8 cellular contexts compared by ENCODE assay signal in the genomic region with DNA sequence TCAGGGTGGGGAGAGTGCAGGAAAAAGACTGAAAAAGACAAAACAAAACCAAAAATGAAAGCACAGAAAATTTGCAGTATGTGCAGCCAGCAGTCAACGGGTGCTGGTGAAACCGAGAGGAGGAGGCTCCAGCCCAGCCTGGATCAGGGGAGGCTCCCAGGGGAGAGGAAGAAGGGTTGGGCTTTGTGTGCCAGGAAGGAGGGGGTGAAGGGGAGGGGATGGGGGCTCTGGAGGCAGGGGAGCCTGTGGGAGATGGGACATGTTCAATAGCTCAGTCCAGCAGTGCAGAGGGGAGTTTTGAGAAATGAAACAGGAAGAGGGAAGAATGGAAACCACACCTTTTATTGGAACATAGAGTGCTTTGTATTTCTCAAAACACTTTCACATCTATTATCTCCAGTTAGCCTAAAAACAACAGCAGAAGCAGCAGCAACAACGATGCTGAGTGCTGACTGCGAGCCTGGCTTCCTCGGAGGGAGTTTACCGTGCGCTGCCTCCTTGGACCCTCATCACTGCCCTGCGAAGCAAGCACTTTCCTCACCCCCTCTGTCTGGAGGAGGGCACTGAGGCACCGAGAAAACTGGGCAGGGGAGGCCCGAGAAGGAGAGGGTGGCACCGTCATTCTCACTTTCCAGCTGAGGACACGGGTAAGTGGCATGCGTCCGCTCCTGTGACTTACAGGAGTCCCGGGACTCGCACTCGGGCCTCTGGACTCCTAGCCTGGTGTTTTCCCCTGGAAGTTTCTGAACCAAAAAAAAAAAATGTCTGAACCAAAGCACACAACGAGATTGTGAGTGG.
A peak's percentile ranks its signal among the peaks of the same experiment; 100 is the strongest.
DNase-seq lines count a peak whose midpoint lies in the region; ATAC-seq and TF ChIP-seq lines count a peak whose summit lies in the region.

No MANE protein-coding gene starts in this region.

- TF ChIP-seq CTCF in gastroesophageal sphincter (IDR thresholded peaks at IDR 0.05), result no peak

- H3K36me3 ChIP-seq in gastroesophageal sphincter, result no peaks in the 10 kb centered on the region

- TF ChIP-seq EP300 in gastroesophageal sphincter (IDR thresholded peaks at IDR 0.05), result no peak

- TF ChIP-seq POLR2A in GM19099 (IDR thresholded peaks at IDR 0.05; ENCODE audit: extremely low read depth, insufficient read length, low read depth), result peak; percentile 23
- TF ChIP-seq POLR2A in gastroesophageal sphincter (IDR thresholded peaks at IDR 0.05), result no peak

- intact Hi-C loops in posterior vena cava (cut with DNase I), result no loop called here

- peak overlapping the region; percentile 2 to 40 for H3K4me3 ChIP-seq in gastroesophageal sphincter

- peaks cover 0 to 22% (median 8%) of the 10 kb centered on the region in 3 donors for H3K4me1 ChIP-seq in gastroesophageal sphincter

- no peaks in the 10 kb centered on the region for H3K27me3 ChIP-seq in gastroesophageal sphincter

- DNase-seq in COLO829 (ENCODE audit: low spot score) (peak; percentile 29), SIG-M5 treated with dmso at 0.1 percent for 504 hours (lab: John Stamatoyannopoulos, UW; ENCODE audit: unreplicated experiment) (peak; percentile 83), NCI-H2081 treated with DMSO at 0.1 percent for 48 hours (lab: John Stamatoyannopoulos, UW) (no peak), posterior vena cava (ENCODE audit: low spot score) (no peak)
- DNase-seq in stimulated activated CD4-positive, alpha-beta T cell treated with anti-CD3 and anti-CD28 coated beads, TNF-alpha, amount 100 ng/mL, for 24 hours (ENCODE audit: low read depth in 3 of 3), result peak in 2 of 3 experiments; percentile 6 to 35

- no peaks in the 10 kb centered on the region for H3K9me3 ChIP-seq in gastroesophageal sphincter

- H3K27ac ChIP-seq in gastroesophageal sphincter, result peak overlapping the region in 3 of 4 donors; percentile 27 to 54 (median 45)

- 26 to 46% methylated on average over 3 to 10 of the region's 18 CpGs for WGBS in gastroesophageal sphincter (ENCODE audit: low coverage in 1 of 2), 2 donors

- ATAC-seq in HG03108 (IDR thresholded peaks at IDR 0.05; ENCODE audit: unreplicated experiment) (peak; percentile 60), gastroesophageal sphincter (peak; percentile 48)

Comparison
In these comparisons a context has a peak if more than half of its experiments do, and no peak if none do; other contexts are left out.
1. DNase-seq: peak in COLO829 (single experiment), SIG-M5 treated with dmso at 0.1 percent for 504 hours (single experiment) and stimulated activated CD4-positive, alpha-beta T cell treated with anti-CD3 and anti-CD28 coated beads, TNF-alpha, amount 100 ng/mL, for 24 hours (2 of 3); none in NCI-H2081 treated with DMSO at 0.1 percent for 48 hours (single experiment) and posterior vena cava (single experiment).